Comparison of ENCODE assay signal across 27 cellular contexts in genomic region chr13:112580211-112580610, GRCh38.
"Had no signal": no experiment of that assay in that cellular context is flagged by ENCODE, and none has a peak within 500 bp of the region (broad histone marks: within the 10 kb centered on the region; RNA-seq: fewer than 3 reads in every experiment).

No MANE protein-coding gene starts in this region.

- DNase-seq: natural killer cell; ovary; posterior cingulate gyrus; psoas muscle; right cardiac atrium; right lobe of liver; sigmoid colon; small intestine; stimulated activated CD4-positive, alpha-beta T cell treated with anti-CD3 and anti-CD28 coated beads, Interleukin-15, amount 100 ng/mL, for 24 hours; stimulated activated CD4-positive, alpha-beta T cell treated with anti-CD3 and anti-CD28 coated beads, Interleukin-2, amount 100 ng/mL, for 24 hours; stimulated activated CD4-positive, alpha-beta T cell treated with anti-CD3 and anti-CD28 coated beads, Interleukin-2, amount 100 ng/mL, for 48 hours; stimulated activated CD4-positive, alpha-beta T cell treated with anti-CD3 and anti-CD28 coated beads, Interleukin-4, amount 100 ng/mL, for 24 hours; stimulated activated naive B cell treated with anti-CD40 and anti-IgM and Interleukin-4, amounts not matched to agents 10 μg/mL and 1 μg/mL and 100 μg/mL, for 72 hours; stimulated activated naive CD4-positive, alpha-beta T cell treated with Interleukin-2 at 50 U/mL for 16 hours; stomach; thyroid gland; trophoblast cell; upper lobe of left lung had no signal

- H3K4me3 ChIP-seq: neural progenitor cell, ovary, psoas muscle, right lobe of liver, sigmoid colon, stomach, thoracic aorta, thyroid gland, tibial nerve, upper lobe of left lung, vagina had no signal

- H3K9me3 ChIP-seq: ovary, psoas muscle, right lobe of liver, sigmoid colon, stomach, thoracic aorta, thyroid gland, upper lobe of left lung, vagina had no signal

- H3K27me3 Mint-ChIP-seq: progenitor cell of endocrine pancreas; stimulated activated naive B cell treated with anti-CD40 and anti-IgM and Interleukin-4, amounts not matched to agents 10 μg/mL and 1 μg/mL and 100 μg/mL, for 72 hours; stimulated activated naive CD8-positive, alpha-beta T cell treated with anti-CD3 and anti-CD28 coated beads, Interleukin-15, Interleukin-2, amounts not matched to agents 100 ng/mL and 50 ng/mL, for 24 hours had no signal

- H3K9me3 Mint-ChIP-seq: stimulated activated effector memory CD8-positive, alpha-beta T cell treated with anti-CD3 and anti-CD28 coated beads, Interleukin-12 subunit alpha, Interleukin-12 subunit beta, amount 100 ng/mL, for 72 hours; stimulated activated naive B cell treated with anti-CD40 and anti-IgM and Interleukin-4, amounts not matched to agents 10 μg/mL and 1 μg/mL and 100 μg/mL, for 72 hours; stimulated activated naive CD8-positive, alpha-beta T cell treated with anti-CD3 and anti-CD28 coated beads, Interleukin-15, Interleukin-2, amounts not matched to agents 100 ng/mL and 50 ng/mL, for 24 hours had no signal

- H3K4me2 ChIP-seq: neural progenitor cell had no signal

- H3K36me3 ChIP-seq: ovary, right lobe of liver, sigmoid colon, stomach, thoracic aorta, thyroid gland, tibial nerve, upper lobe of left lung, vagina had no signal

- H3K27ac Mint-ChIP-seq: neural progenitor cell; progenitor cell of endocrine pancreas; stimulated activated naive B cell treated with anti-CD40 and anti-IgM and Interleukin-4, amounts not matched to agents 10 μg/mL and 1 μg/mL and 100 μg/mL, for 72 hours; stimulated activated naive CD8-positive, alpha-beta T cell treated with anti-CD3 and anti-CD28 coated beads, Interleukin-15, Interleukin-2, amounts not matched to agents 100 ng/mL and 50 ng/mL, for 24 hours had no signal

- H3K36me3 Mint-ChIP-seq: natural killer cell had no signal

- H3K9ac ChIP-seq: neural progenitor cell, parathyroid adenoma had no signal

- H3K4me1 ChIP-seq: neural progenitor cell, parathyroid adenoma had no signal

- ATAC-seq: natural killer cell; psoas muscle; stimulated activated effector memory CD8-positive, alpha-beta T cell treated with anti-CD3 and anti-CD28 coated beads, Interleukin-12 subunit alpha, Interleukin-12 subunit beta, amount 100 ng/mL, for 72 hours; stimulated activated naive B cell treated with anti-CD40 and anti-IgM and Interleukin-4, amounts not matched to agents 10 μg/mL and 1 μg/mL and 100 μg/mL, for 72 hours had no signal

- H3K4me1 Mint-ChIP-seq: neural progenitor cell had no signal

- H2AFZ ChIP-seq: neural progenitor cell, parathyroid adenoma had no signal

- H3K27ac ChIP-seq: neural progenitor cell, ovary, parathyroid adenoma, psoas muscle, right lobe of liver, sigmoid colon, stomach, thoracic aorta, thyroid gland, tibial nerve, upper lobe of left lung, vagina had no signal

- H3K27me3 ChIP-seq: neural progenitor cell, ovary, right lobe of liver, sigmoid colon, stomach, thyroid gland, tibial nerve, upper lobe of left lung, vagina had no signal

- H3K4me3 Mint-ChIP-seq: natural killer cell; nephron; neural progenitor cell; stimulated activated effector memory CD8-positive, alpha-beta T cell treated with anti-CD3 and anti-CD28 coated beads, Interleukin-12 subunit alpha, Interleukin-12 subunit beta, amount 100 ng/mL, for 72 hours; stimulated activated naive CD8-positive, alpha-beta T cell treated with anti-CD3 and anti-CD28 coated beads, Interleukin-15, Interleukin-2, amounts not matched to agents 100 ng/mL and 50 ng/mL, for 24 hours had no signal
